ENCODE assay signal across 14 cellular contexts in the genomic region with DNA sequence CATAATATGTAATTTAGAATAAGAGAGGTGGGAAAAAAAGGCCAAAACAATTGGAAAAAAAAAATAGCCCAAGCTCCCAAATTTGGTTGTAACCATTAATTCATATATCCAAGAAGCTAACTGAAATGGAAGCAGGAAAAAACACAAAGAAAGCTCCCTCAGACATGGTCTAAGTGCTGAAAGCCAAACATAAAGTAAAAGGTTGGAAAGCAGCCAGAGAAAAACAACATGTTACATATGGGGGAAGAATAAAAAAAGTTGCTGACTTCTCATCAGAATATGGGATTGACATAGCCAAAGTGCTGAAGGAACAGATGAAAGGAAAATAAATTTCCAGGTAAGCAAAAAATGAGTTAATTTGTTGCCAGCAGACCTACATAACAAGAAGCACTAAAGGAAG. TPM values are rescaled to one million over a fixed set of nuclear protein-coding genes. Genes with fewer than 3 reads are reported as not detected.
DNase-seq lines count a peak whose midpoint lies in the region; ATAC-seq and TF ChIP-seq lines count a peak whose summit lies in the region.
"Had no signal": no experiment of that assay in that cellular context is flagged by ENCODE, and none has a peak within 500 bp of the region (broad histone marks: within the 10 kb centered on the region; RNA-seq: fewer than 3 reads in every experiment).

No MANE protein-coding gene starts in this region.

- no peak overlapping the region for H3K27ac ChIP-seq in substantia nigra (ENCODE audit: low read depth, low read length, poor library complexity, severe bottlenecking)
- H3K27ac ChIP-seq: 22Rv1, HL-60 had no signal

- H3K4me3 ChIP-seq in choroid plexus epithelial cell (ENCODE audit: low read depth, low read length): no peak overlapping the region
- H3K4me3 ChIP-seq: GM12878 had no signal

- TF ChIP-seq CTCF in choroid plexus epithelial cell (conservative IDR thresholded peaks at IDR 0.05; ENCODE audit: low read depth, low read length): no peak

- DNase-seq in DMS 273 (lab: John Stamatoyannopoulos, UW; ENCODE audit: unreplicated experiment) (peak; percentile 5), DMS 273 treated with DMSO at 0.1 percent for 48 hours (lab: John Stamatoyannopoulos, UW) (no peak), NCI-H446 treated with DMSO at 0.1 percent for 48 hours (lab: John Stamatoyannopoulos, UW) (peak; percentile 3), choroid plexus epithelial cell (ENCODE audit: low read depth) (peak; percentile 30), left colon (no peak), Kasumi-1 (lab: John Stamatoyannopoulos, UW) (no peak), mesenteric fat pad (ENCODE audit: low spot score) (no peak), substantia nigra (lab: John Stamatoyannopoulos, UW) (no peak)
- DNase-seq: Caco-2; CD8-positive, alpha-beta memory T cell; HCEC 1CT had no signal

- peak; percentile 17 for ATAC-seq in left colon
- ATAC-seq: GM12878 had no signal

- intact Hi-C loops in left colon (cut with DNase I, micrococcal nuclease): no loop called here

RNA-seq across cellular contexts. Expression of a gene that starts 40.3 kb away (rescaled TPM):
- total RNA-seq in left colon (10 to 100 TPM; 61.3 to 78.5 TPM), mesenteric fat pad (36.7 TPM)

Comparison
In these comparisons a context has a peak if more than half of its experiments do, and no peak if none do; other contexts are left out.
1. DNase-seq: peak in DMS 273 (single experiment), NCI-H446 treated with DMSO at 0.1 percent for 48 hours (single experiment) and choroid plexus epithelial cell (single experiment); none in DMS 273 treated with DMSO at 0.1 percent for 48 hours (single experiment), left colon (0 of 2), Kasumi-1 (0 of 2), mesenteric fat pad (single experiment) and substantia nigra (0 of 49).